9 cellular contexts compared by ENCODE assay signal in genomic region chr6:137043710-137044365, GRCh38. TPM values are rescaled to one million over a fixed set of nuclear protein-coding genes. Genes with fewer than 3 reads are reported as not detected.
DNase-seq lines count a peak whose midpoint lies in the region; ATAC-seq and TF ChIP-seq lines count a peak whose summit lies in the region.
"Had no signal": no experiment of that assay in that cellular context is flagged by ENCODE, and none has a peak within 500 bp of the region (broad histone marks: within the 10 kb centered on the region; RNA-seq: fewer than 3 reads in every experiment).

No MANE protein-coding gene starts in this region.

- TF ChIP-seq CTCF in AG04450 (IDR thresholded peaks at IDR 0.05; ENCODE audit: low read depth, low read length) (no peak), GM12864 (IDR thresholded peaks at IDR 0.05; ENCODE audit: low read depth, low read length, missing control alignments) (no peak), endothelial cell (IDR thresholded peaks at IDR 0.05; ENCODE audit: unreplicated experiment) (no peak), mesothelial cell of epicardium (IDR thresholded peaks at IDR 0.05; ENCODE audit: unreplicated experiment) (no peak)

- H3K9me3 Mint-ChIP-seq in endothelial cell (ENCODE audit: unreplicated experiment) (peaks cover 4% of the 10 kb centered on the region), mesothelial cell of epicardium (peaks cover 20% of the 10 kb centered on the region)

- peaks cover 20% of the 10 kb centered on the region for H3K27me3 ChIP-seq in AG04450 (ENCODE audit: control insufficient read depth, insufficient read depth, low read length)

- H3K4me3 ChIP-seq in AG04450 (ENCODE audit: low read depth, low read length), result peak overlapping the region; percentile 71
- peak overlapping the region; percentile 72 for H3K4me3 ChIP-seq in GM12864 (ENCODE audit: low read depth, low read length)

- no peak overlapping the region for H3K27ac ChIP-seq in AG04450 (ENCODE audit: low read depth, low read length)

- CTCF ChIA-PET in AG04450 (lab: Charles Lee), result interaction anchor here (0.7 to 1.6 kb wide), 3 partner anchors 50 to 402 kb away, joined by 3 to 8 read pairs (median 6); no protein-coding TSS in a partner anchor

- H3K36me3 Mint-ChIP-seq in endothelial cell (ENCODE audit: low read depth, unreplicated experiment) (peaks cover 3% of the 10 kb centered on the region), mesothelial cell of epicardium (peaks cover 3% of the 10 kb centered on the region)

- peak; percentile 2 for DNase-seq in AG04450 (ENCODE audit: low read depth, low spot score)
- no peak for DNase-seq in GM12864 (ENCODE audit: low read depth)
- DNase-seq in RPMI8226, result peak; percentile 18
- DNase-seq in endothelial cell (ENCODE audit: low spot score), result peak; percentile 27
- no peak for DNase-seq in mesothelial cell of epicardium (ENCODE audit: low spot score in 2 of 2, unreplicated experiment in 2 of 2)
- peak; percentile 53 for DNase-seq in ureter (ENCODE audit: low spot score)

- ATAC-seq in GM21526 (IDR thresholded peaks at IDR 0.05; ENCODE audit: low FRiP score, unreplicated experiment) (no peak), HG03025 (IDR thresholded peaks at IDR 0.05; ENCODE audit: low FRiP score, unreplicated experiment) (no peak)

- H3K27me3 Mint-ChIP-seq in endothelial cell (ENCODE audit: unreplicated experiment) (peaks cover 8% of the 10 kb centered on the region), mesothelial cell of epicardium (ENCODE audit: low read depth) (peaks cover 58% of the 10 kb centered on the region)

- H3K9me3 ChIP-seq in AG04450 (ENCODE audit: control insufficient read depth, insufficient read depth, low read length), result no peaks in the 10 kb centered on the region

- POLR2A ChIA-PET in AG04450 (lab: Yijun Ruan, JAX), result no interaction called here

- H3K4me1 Mint-ChIP-seq in endothelial cell (ENCODE audit: unreplicated experiment) (peaks cover 3% of the 10 kb centered on the region), mesothelial cell of epicardium (peaks cover 4% of the 10 kb centered on the region)

- H3K27ac Mint-ChIP-seq in endothelial cell (ENCODE audit: unreplicated experiment), result no peak overlapping the region
- no peak overlapping the region for H3K27ac Mint-ChIP-seq in mesothelial cell of epicardium

- H3K4me3 Mint-ChIP-seq in endothelial cell (ENCODE audit: unreplicated experiment) (peak overlapping the region; percentile 84), mesothelial cell of epicardium (peak overlapping the region; percentile 77)

RNA-seq across cellular contexts. Expression of gene IL20RA, which starts 0.9 kb away (rescaled TPM):
- polyA plus RNA-seq in AG04450 (2011; rRNA removed), result 0.09 TPM in 1 of 2 replicates, not detected in the other
- not detected in 2 replicates for polyA minus RNA-seq in AG04450 (2011; rRNA and poly(A)+ RNA removed)
- total RNA-seq in endothelial cell (ENCODE audit: unreplicated experiment), result 0.10 TPM
- 1.1 to 2.1 TPM (median 1.7 TPM) in 3 replicates for total RNA-seq in mesothelial cell of epicardium
- total RNA-seq in ureter, result 39.5 TPM
- total RNA-seq: HT1080 had no signal

Comparison
In these comparisons a context has a peak if more than half of its experiments do, and no peak if none do; other contexts are left out.
1. DNase-seq: peak in AG04450 (single experiment), RPMI8226 (single experiment), endothelial cell (single experiment) and ureter (single experiment); none in GM12864 (single experiment) and mesothelial cell of epicardium (0 of 2).
2. RNA of gene IL20RA, which starts 0.9 kb away (total RNA-seq): 39.5 TPM in ureter (single experiment); 1.1 to 2.1 TPM in mesothelial cell of epicardium and 0.10 TPM in endothelial cell (single experiment); every median in the first group is over 10 times any median in the second.